Comparison of ENCODE assay signal across 1 cellular context in the genomic region with DNA sequence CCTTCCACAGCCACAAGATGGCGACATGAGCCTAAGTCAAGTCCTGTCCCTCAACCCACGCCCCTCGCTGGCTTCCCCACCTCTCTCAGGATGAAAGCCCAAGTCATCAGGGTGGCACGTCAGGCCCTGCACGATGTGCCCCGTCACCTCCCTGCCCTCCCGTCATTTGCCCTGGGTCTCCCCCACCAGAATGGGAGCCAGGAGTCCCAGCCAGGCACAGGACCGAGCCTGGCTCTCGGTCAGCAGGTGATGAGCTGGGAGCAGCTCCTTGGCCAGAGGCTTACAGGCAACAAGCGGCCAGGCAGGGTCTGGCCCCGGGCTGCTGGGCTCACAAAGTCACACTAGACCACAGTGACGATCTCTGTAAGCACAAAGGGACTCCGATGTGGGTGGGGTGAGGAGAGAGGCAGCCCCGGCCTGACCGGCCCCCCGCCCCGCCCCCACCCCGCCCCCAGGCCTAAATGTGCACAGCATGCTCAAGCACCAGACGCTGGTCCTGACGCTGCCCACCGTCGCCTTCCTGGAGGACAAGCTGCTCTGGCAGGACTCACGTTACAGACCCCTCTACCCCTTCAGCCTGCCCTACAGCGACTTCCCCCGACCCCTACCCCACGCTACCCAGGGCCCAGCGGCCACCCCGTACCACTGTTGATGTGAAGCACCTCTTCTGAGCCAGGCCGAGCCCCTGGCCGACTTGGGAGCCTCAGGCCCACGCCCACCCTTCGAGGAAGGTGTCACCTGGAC.
TF ChIP-seq lines count a peak whose summit lies in the region.

No MANE protein-coding gene starts in this region.

TF ChIP-seq in endothelial cell of umbilical vein, 7 proteins besides CTCF, POLR2A, EP300 and RAD21 (continued from another document):
- TF ChIP-seq EZH2 (IDR thresholded peaks at IDR 0.05; ENCODE audit: borderline replicate concordance, low read depth, low read length, severe bottlenecking) (no peak), MAX (IDR thresholded peaks at IDR 0.05; ENCODE audit: insufficient read depth, insufficient read length) (no peak), FOS (IDR thresholded peaks at IDR 0.05; ENCODE audit: borderline replicate concordance, insufficient read depth, low read length) (no peak), POLR2AphosphoS5 (IDR thresholded peaks at IDR 0.05; ENCODE audit: insufficient read depth, low read depth, low read length) (no peak), MYC (IDR thresholded peaks at IDR 0.05; ENCODE audit: low read depth, low read length) (no peak)
TF ChIP-seq in endothelial cell of umbilical vein: peak in this region for 0.
